Comparison of ENCODE assay signal across 1 cellular context in the genomic region with DNA sequence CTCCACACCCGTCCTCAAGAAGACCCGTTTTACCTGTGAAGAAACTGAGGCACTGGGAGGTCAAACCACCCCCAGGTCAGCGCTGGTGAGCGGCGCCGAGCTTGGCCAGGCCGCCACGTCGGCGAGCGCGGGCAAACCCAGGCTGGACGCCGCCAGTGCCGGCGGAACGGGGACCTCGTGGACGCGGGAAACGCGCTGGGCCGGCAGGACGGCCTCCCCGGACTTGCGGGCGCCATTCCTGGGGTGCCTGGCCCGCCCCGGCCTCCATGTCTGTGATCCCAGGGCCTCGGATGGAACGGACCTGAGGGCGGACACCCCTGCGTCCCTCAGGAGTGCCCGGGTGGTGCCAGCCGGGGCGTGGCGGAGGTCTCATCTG.
TF ChIP-seq lines count a peak whose summit lies in the region.

No MANE protein-coding gene starts in this region.

TF ChIP-seq in GM23338, 12 proteins besides CTCF, POLR2A, EP300 and RAD21:
- TF ChIP-seq, protein P1, sequence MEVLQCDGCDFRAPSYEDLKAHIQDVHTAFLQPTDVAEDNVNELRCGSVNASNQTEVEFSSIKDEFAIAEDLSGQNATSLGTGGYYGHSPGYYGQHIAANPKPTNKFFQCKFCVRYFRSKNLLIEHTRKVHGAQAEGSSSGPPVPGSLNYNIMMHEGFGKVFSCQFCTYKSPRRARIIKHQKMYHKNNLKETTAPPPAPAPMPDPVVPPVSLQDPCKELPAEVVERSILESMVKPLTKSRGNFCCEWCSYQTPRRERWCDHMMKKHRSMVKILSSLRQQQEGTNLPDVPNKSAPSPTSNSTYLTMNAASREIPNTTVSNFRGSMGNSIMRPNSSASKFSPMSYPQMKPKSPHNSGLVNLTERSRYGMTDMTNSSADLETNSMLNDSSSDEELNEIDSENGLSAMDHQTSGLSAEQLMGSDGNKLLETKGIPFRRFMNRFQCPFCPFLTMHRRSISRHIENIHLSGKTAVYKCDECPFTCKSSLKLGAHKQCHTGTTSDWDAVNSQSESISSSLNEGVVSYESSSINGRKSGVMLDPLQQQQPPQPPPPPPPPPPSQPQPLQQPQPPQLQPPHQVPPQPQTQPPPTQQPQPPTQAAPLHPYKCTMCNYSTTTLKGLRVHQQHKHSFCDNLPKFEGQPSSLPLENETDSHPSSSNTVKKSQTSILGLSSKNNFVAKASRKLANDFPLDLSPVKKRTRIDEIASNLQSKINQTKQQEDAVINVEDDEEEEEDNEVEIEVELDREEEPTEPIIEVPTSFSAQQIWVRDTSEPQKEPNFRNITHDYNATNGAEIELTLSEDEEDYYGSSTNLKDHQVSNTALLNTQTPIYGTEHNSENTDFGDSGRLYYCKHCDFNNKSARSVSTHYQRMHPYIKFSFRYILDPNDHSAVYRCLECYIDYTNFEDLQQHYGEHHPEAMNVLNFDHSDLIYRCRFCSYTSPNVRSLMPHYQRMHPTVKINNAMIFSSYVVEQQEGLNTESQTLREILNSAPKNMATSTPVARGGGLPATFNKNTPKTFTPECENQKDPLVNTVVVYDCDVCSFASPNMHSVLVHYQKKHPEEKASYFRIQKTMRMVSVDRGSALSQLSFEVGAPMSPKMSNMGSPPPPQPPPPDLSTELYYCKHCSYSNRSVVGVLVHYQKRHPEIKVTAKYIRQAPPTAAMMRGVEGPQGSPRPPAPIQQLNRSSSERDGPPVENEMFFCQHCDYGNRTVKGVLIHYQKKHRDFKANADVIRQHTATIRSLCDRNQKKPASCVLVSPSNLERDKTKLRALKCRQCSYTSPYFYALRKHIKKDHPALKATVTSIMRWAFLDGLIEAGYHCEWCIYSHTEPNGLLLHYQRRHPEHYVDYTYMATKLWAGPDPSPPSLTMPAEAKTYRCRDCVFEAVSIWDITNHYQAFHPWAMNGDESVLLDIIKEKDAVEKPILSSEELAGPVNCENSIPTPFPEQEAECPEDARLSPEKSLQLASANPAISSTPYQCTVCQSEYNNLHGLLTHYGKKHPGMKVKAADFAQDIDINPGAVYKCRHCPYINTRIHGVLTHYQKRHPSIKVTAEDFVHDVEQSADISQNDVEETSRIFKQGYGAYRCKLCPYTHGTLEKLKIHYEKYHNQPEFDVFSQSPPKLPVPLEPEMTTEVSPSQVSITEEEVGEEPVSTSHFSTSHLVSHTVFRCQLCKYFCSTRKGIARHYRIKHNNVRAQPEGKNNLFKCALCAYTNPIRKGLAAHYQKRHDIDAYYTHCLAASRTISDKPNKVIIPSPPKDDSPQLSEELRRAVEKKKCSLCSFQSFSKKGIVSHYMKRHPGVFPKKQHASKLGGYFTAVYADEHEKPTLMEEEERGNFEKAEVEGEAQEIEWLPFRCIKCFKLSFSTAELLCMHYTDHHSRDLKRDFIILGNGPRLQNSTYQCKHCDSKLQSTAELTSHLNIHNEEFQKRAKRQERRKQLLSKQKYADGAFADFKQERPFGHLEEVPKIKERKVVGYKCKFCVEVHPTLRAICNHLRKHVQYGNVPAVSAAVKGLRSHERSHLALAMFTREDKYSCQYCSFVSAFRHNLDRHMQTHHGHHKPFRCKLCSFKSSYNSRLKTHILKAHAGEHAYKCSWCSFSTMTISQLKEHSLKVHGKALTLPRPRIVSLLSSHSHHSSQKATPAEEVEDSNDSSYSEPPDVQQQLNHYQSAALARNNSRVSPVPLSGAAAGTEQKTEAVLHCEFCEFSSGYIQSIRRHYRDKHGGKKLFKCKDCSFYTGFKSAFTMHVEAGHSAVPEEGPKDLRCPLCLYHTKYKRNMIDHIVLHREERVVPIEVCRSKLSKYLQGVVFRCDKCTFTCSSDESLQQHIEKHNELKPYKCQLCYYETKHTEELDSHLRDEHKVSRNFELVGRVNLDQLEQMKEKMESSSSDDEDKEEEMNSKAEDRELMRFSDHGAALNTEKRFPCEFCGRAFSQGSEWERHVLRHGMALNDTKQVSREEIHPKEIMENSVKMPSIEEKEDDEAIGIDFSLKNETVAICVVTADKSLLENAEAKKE (CRISPR knock-in tag; IDR thresholded peaks at IDR 0.05): no peak
- no peak for TF ChIP-seq ZNF114 (CRISPR knock-in tag; IDR thresholded peaks at IDR 0.05)
- TF ChIP-seq POLR2AphosphoS5 (IDR thresholded peaks at IDR 0.05; ENCODE audit: low read depth): no peak
- TF ChIP-seq CREB1 (CRISPR knock-in tag; IDR thresholded peaks at IDR 0.05; ENCODE audit: low read depth): no peak
- TF ChIP-seq EZH2phosphoT487 (IDR thresholded peaks at IDR 0.05; ENCODE audit: unreplicated experiment): no peak
- TF ChIP-seq ZNF331 (CRISPR knock-in tag; IDR thresholded peaks at IDR 0.05; ENCODE audit: low read depth): no peak
- TF ChIP-seq, protein P2, sequence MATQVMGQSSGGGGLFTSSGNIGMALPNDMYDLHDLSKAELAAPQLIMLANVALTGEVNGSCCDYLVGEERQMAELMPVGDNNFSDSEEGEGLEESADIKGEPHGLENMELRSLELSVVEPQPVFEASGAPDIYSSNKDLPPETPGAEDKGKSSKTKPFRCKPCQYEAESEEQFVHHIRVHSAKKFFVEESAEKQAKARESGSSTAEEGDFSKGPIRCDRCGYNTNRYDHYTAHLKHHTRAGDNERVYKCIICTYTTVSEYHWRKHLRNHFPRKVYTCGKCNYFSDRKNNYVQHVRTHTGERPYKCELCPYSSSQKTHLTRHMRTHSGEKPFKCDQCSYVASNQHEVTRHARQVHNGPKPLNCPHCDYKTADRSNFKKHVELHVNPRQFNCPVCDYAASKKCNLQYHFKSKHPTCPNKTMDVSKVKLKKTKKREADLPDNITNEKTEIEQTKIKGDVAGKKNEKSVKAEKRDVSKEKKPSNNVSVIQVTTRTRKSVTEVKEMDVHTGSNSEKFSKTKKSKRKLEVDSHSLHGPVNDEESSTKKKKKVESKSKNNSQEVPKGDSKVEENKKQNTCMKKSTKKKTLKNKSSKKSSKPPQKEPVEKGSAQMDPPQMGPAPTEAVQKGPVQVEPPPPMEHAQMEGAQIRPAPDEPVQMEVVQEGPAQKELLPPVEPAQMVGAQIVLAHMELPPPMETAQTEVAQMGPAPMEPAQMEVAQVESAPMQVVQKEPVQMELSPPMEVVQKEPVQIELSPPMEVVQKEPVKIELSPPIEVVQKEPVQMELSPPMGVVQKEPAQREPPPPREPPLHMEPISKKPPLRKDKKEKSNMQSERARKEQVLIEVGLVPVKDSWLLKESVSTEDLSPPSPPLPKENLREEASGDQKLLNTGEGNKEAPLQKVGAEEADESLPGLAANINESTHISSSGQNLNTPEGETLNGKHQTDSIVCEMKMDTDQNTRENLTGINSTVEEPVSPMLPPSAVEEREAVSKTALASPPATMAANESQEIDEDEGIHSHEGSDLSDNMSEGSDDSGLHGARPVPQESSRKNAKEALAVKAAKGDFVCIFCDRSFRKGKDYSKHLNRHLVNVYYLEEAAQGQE (IDR thresholded peaks at IDR 0.05; ENCODE audit: unreplicated experiment): no peak
- no peak for TF ChIP-seq STAT1 (IDR thresholded peaks at IDR 0.05; ENCODE audit: unreplicated experiment)
- TF ChIP-seq NANOG (IDR thresholded peaks at IDR 0.05; ENCODE audit: borderline replicate concordance): no peak
- TF ChIP-seq JUNB (IDR thresholded peaks at IDR 0.05; ENCODE audit: unreplicated experiment): no peak
